ENCODE assay signal across 25 cellular contexts in the genomic region with DNA sequence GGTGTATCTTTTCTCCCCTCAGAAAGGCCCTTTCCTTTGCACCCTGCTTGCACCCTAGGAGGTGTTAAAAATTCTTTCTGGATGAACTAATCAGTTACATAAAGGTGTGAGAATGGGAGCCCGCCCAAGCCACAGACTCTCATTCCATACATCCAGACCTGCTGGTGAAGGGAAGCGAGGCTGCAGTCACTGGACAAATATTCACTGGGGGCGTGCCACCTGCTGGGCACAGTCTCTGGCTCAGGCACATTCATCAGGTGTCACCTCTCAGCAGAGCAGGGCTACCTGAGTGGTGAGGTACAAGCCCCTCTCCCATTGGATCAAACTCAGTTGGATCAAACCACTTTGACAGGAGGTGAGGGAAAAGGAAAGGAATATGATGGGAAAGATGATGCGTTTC. TPM values are rescaled to one million over a fixed set of nuclear protein-coding genes. Genes with fewer than 3 reads are reported as not detected.
"Had no signal": no experiment of that assay in that cellular context is flagged by ENCODE, and none has a peak within 500 bp of the region (broad histone marks: within the 10 kb centered on the region; RNA-seq: fewer than 3 reads in every experiment).

No MANE protein-coding gene starts in this region.

- H3K4me3 ChIP-seq: dorsolateral prefrontal cortex, esophagus muscularis mucosa, ovary, right lobe of liver, thoracic aorta, tibial nerve, upper lobe of left lung, vagina had no signal

- H3K9me3 Mint-ChIP-seq: stimulated activated naive CD8-positive, alpha-beta T cell treated with anti-CD3 and anti-CD28 coated beads, Interleukin-15, Interleukin-2, amounts not matched to agents 100 ng/mL and 50 ng/mL, for 24 hours had no signal

- FAIRE-seq: colon, endothelial cell of umbilical vein, keratinocyte, small intestine had no signal

- H3K9me3 ChIP-seq: esophagus muscularis mucosa, ovary, right lobe of liver, thoracic aorta, tibial nerve, upper lobe of left lung, vagina had no signal

- H3K27ac ChIP-seq: dorsolateral prefrontal cortex, esophagus muscularis mucosa, foreskin keratinocyte, ovary, right lobe of liver, thoracic aorta, tibial nerve, upper lobe of left lung, vagina had no signal

- H3K27ac Mint-ChIP-seq: naive thymus-derived CD8-positive, alpha-beta T cell; stimulated activated naive B cell treated with anti-CD40 and anti-IgM and Interleukin-4, amounts not matched to agents 10 μg/mL and 1 μg/mL and 100 μg/mL, for 72 hours; stimulated activated naive CD8-positive, alpha-beta T cell treated with anti-CD3 and anti-CD28 coated beads, Interleukin-15, Interleukin-2, amounts not matched to agents 100 ng/mL and 50 ng/mL, for 24 hours had no signal

- DNase-seq: dorsolateral prefrontal cortex; effector CD4-positive, alpha-beta T cell; foreskin keratinocyte; hypothalamus; naive thymus-derived CD8-positive, alpha-beta T cell; occipital lobe; ovary; right lobe of liver; small intestine; stimulated activated CD4-positive, alpha-beta T cell treated with anti-CD3 and anti-CD28 coated beads, Interleukin-15, amount 100 ng/mL, for 24 hours; stimulated activated CD4-positive, alpha-beta T cell treated with anti-CD3 and anti-CD28 coated beads, Interleukin-2, amount 100 ng/mL, for 48 hours; stimulated activated naive B cell treated with anti-CD40 and anti-IgM and Interleukin-4, amounts not matched to agents 10 μg/mL and 1 μg/mL and 100 μg/mL, for 72 hours; upper lobe of left lung had no signal

- H3K4me3 Mint-ChIP-seq: naive thymus-derived CD8-positive, alpha-beta T cell; stimulated activated naive B cell treated with anti-CD40 and anti-IgM and Interleukin-4, amounts not matched to agents 10 μg/mL and 1 μg/mL and 100 μg/mL, for 72 hours; stimulated activated naive CD8-positive, alpha-beta T cell treated with anti-CD3 and anti-CD28 coated beads, Interleukin-15, Interleukin-2, amounts not matched to agents 100 ng/mL and 50 ng/mL, for 24 hours had no signal

- H3K27me3 ChIP-seq: dorsolateral prefrontal cortex, esophagus muscularis mucosa, foreskin keratinocyte, ovary, right lobe of liver, tibial nerve, upper lobe of left lung, vagina had no signal

- H3K36me3 Mint-ChIP-seq: naive thymus-derived CD8-positive, alpha-beta T cell; stimulated activated naive B cell treated with anti-CD40 and anti-IgM and Interleukin-4, amounts not matched to agents 10 μg/mL and 1 μg/mL and 100 μg/mL, for 72 hours had no signal

- H3K4me1 ChIP-seq: esophagus muscularis mucosa, foreskin keratinocyte, right lobe of liver, tibial nerve, upper lobe of left lung, vagina had no signal

- ATAC-seq: foreskin keratinocyte; left lobe of liver; naive thymus-derived CD8-positive, alpha-beta T cell; right lobe of liver; stimulated activated naive B cell treated with anti-CD40 and anti-IgM and Interleukin-4, amounts not matched to agents 10 μg/mL and 1 μg/mL and 100 μg/mL, for 72 hours had no signal

- H3K36me3 ChIP-seq: esophagus muscularis mucosa, ovary, right lobe of liver, thoracic aorta, upper lobe of left lung, vagina had no signal

- H3K4me1 Mint-ChIP-seq: stimulated activated naive B cell treated with anti-CD40 and anti-IgM and Interleukin-4, amounts not matched to agents 10 μg/mL and 1 μg/mL and 100 μg/mL, for 72 hours had no signal

RNA-seq across cellular contexts. Expression of a gene that starts 52.0 kb away (rescaled TPM):
- total RNA-seq: endothelial cell of umbilical vein; epithelial cell of proximal tubule; fibroblast of lung; foreskin keratinocyte; lung microvascular endothelial cell; naive thymus-derived CD8-positive, alpha-beta T cell had no signal
- polyA plus RNA-seq: endothelial cell of umbilical vein; foreskin keratinocyte; keratinocyte; naive thymus-derived CD8-positive, alpha-beta T cell had no signal
